Comparison of ENCODE assay signal across 8 cellular contexts in the genomic region with DNA sequence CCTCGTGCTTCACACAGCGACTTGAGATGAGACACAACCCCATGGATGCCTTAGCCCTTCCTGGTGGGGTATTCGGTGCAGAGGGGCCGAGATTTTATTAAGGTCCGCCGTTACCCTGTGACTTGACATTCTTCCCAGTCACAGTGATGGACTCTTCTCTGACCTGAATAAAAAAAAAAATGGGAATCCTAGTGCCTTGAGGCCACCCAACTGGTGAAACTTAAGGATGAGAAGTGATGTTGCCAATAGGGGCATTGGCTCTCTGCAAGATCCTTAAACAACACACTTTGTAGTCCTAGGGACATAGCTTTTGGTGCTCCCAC. TPM values are rescaled to one million over a fixed set of nuclear protein-coding genes. Genes with fewer than 3 reads are reported as not detected.
DNase-seq lines count a peak whose midpoint lies in the region; ATAC-seq and TF ChIP-seq lines count a peak whose summit lies in the region.

No MANE protein-coding gene starts in this region.

- H3K36me3 ChIP-seq in left ventricle myocardium inferior, result peaks cover 39% of the 10 kb centered on the region
- peaks cover 0 to 29% of the 10 kb centered on the region in 2 donors for H3K36me3 ChIP-seq in adrenal gland (replicated peaks in 1 of 2)
- H3K36me3 ChIP-seq in lower lobe of right lung, result peaks cover 51% of the 10 kb centered on the region
- peaks cover under 1% of the 10 kb centered on the region for H3K36me3 ChIP-seq in urinary bladder (ENCODE audit: insufficient read depth)

- intact Hi-C loops in left ventricle myocardium inferior (cut with micrococcal nuclease) (no loop called here), cardiac septum (cut with DNase I) (loop anchor here (5.0 kb wide), 1 partner anchor 115 kb away; no protein-coding TSS in a partner anchor), adrenal gland (cut with DNase I) (loop anchor here in 1 of 2 donors (10.0 kb wide), 1 partner anchor 117 kb away; no protein-coding TSS in a partner anchor), lower lobe of right lung (cut with DNase I) (no loop called here)

- peaks cover 50% of the 10 kb centered on the region for H3K4me1 ChIP-seq in left ventricle myocardium inferior
- peaks cover 3 to 33% of the 10 kb centered on the region in 2 donors for H3K4me1 ChIP-seq in adrenal gland (replicated peaks in 1 of 2)
- H3K4me1 ChIP-seq in lower lobe of right lung, result peaks cover 33% of the 10 kb centered on the region
- H3K4me1 ChIP-seq in urinary bladder (ENCODE audit: insufficient read depth), result no peaks in the 10 kb centered on the region

- TF ChIP-seq POLR2A in adrenal gland (IDR thresholded peaks at IDR 0.05) (no peak), GM18505 (IDR thresholded peaks at IDR 0.05; ENCODE audit: borderline replicate concordance, extremely low read depth, insufficient read depth, insufficient read length) (no peak)

- DNase-seq in left ventricle myocardium inferior (no peak), cardiac septum (ENCODE audit: low spot score) (no peak), adrenal gland (no peak), lower lobe of right lung (no peak), amygdala (lab: John Stamatoyannopoulos, UW) (no peak)

- peak overlapping the region; percentile 99 for H3K27ac ChIP-seq in left ventricle myocardium inferior (replicated peaks)
- peak overlapping the region; percentile 91 to 99 (median 98) for H3K27ac ChIP-seq in adrenal gland
- peak overlapping the region; percentile 99 for H3K27ac ChIP-seq in lower lobe of right lung
- H3K27ac ChIP-seq in urinary bladder (ENCODE audit: low read depth), result peak overlapping the region; percentile 99

- TF ChIP-seq CTCF in left ventricle myocardium inferior (IDR thresholded peaks at IDR 0.05; ENCODE audit: borderline replicate concordance), result no peak
- TF ChIP-seq CTCF in adrenal gland (IDR thresholded peaks at IDR 0.05), result no peak
- TF ChIP-seq CTCF in lower lobe of right lung (IDR thresholded peaks at IDR 0.05), result no peak

- H3K4me3 ChIP-seq in left ventricle myocardium inferior (peak overlapping the region; percentile 81), adrenal gland (peak overlapping the region in 2 of 4 donors; percentile 59 to 78), lower lobe of right lung (peak overlapping the region; percentile 64), urinary bladder (ENCODE audit: low read depth, low read length) (peak overlapping the region; percentile 100)

- H3K9me3 ChIP-seq in left ventricle myocardium inferior (replicated peaks) (no peaks in the 10 kb centered on the region), adrenal gland (replicated peaks in 1 of 3) (no peaks in the 10 kb centered on the region), lower lobe of right lung (no peaks in the 10 kb centered on the region)

- 31 to 50% (median 44%) methylated on average over 6 of the region's 6 CpGs for WGBS in adrenal gland, 4 donors
- 24% methylated on average over 6 of the region's 6 CpGs for WGBS in urinary bladder

- no peak for ATAC-seq in lower lobe of right lung
- no peak for ATAC-seq in GM18505 (IDR thresholded peaks at IDR 0.05; ENCODE audit: unreplicated experiment)
- ATAC-seq in GM21576 (IDR thresholded peaks at IDR 0.05; ENCODE audit: unreplicated experiment), result no peak

- H3K27me3 ChIP-seq in left ventricle myocardium inferior (ENCODE audit: low read depth), result no peaks in the 10 kb centered on the region
- no peaks in the 10 kb centered on the region for H3K27me3 ChIP-seq in adrenal gland
- H3K27me3 ChIP-seq in lower lobe of right lung (ENCODE audit: low read depth), result no peaks in the 10 kb centered on the region

RNA-seq across cellular contexts. Expression of gene ADNP, which starts 0.7 kb away (rescaled TPM):
- total RNA-seq in left ventricle myocardium inferior (27.3 TPM), cardiac septum (32.8 TPM), adrenal gland (10 to 100 TPM; 32.4 to 76.4 (median 54.2) TPM), lower lobe of right lung (58.3 TPM), urinary bladder (92.2 TPM)
- polyA plus RNA-seq in adrenal gland (10 to 100 TPM; 37.8 to 64.7 (median 54.6) TPM), urinary bladder (36.2 TPM)

RNA-seq across cellular contexts. Expression of gene DPM1, which starts 26.4 kb away (rescaled TPM):
- total RNA-seq in left ventricle myocardium inferior (44.9 TPM), cardiac septum (48.6 TPM), adrenal gland (10 to 100 TPM; 33.2 to 64.6 (median 42.9) TPM), lower lobe of right lung (31.2 TPM), urinary bladder (56.3 TPM)
- polyA plus RNA-seq in adrenal gland (100 to 1,000 TPM in 1 of 3 donors, 10 to 100 TPM in 2; 21.0 to 145 (median 23.2) TPM), urinary bladder (56.3 TPM)

RNA-seq across cellular contexts. Expression of gene MOCS3, which starts 26.6 kb away (rescaled TPM):
- total RNA-seq in left ventricle myocardium inferior (2.8 TPM), cardiac septum (2.8 TPM), adrenal gland (1 to 10 TPM; 4.2 to 7.5 (median 5.9) TPM), lower lobe of right lung (4.7 TPM), urinary bladder (4.9 TPM)
- polyA plus RNA-seq in adrenal gland (1 to 10 TPM; 1.0 to 3.3 (median 1.1) TPM), urinary bladder (4.3 TPM)
